In genomic region chr2:50987914-50988313, GRCh38 we compare ENCODE assay signal across 6 cellular contexts. TPM values are rescaled to one million over a fixed set of nuclear protein-coding genes. Genes with fewer than 3 reads are reported as not detected.
"Had no signal": no experiment of that assay in that cellular context is flagged by ENCODE, and none has a peak within 500 bp of the region (broad histone marks: within the 10 kb centered on the region; RNA-seq: fewer than 3 reads in every experiment).

No MANE protein-coding gene starts in this region.

- H3K27ac ChIP-seq: HL-60 had no signal

- H3K4me3 ChIP-seq: GM23338 had no signal

- H3K4me3 Mint-ChIP-seq: GM23338, H9, IgD-negative memory B cell had no signal

- H3K9me3 Mint-ChIP-seq: GM23338, H9 had no signal

- H3K27ac Mint-ChIP-seq: GM23338, H9, IgD-negative memory B cell had no signal

- ATAC-seq: GM23338, HepG2 had no signal

- DNase-seq: H9, HCEC 1CT had no signal

- H3K4me1 Mint-ChIP-seq: IgD-negative memory B cell had no signal

- H3K27me3 Mint-ChIP-seq: IgD-negative memory B cell had no signal

RNA-seq across cellular contexts. Expression of gene NRXN1, which starts 44.0 kb away (rescaled TPM):
- total RNA-seq: HepG2 had no signal
- polyA plus RNA-seq: HepG2, IgD-negative memory B cell had no signal
